In genomic region chr3:108338901-108339545, GRCh38 we compare ENCODE assay signal across 25 cellular contexts. TPM values are rescaled to one million over a fixed set of nuclear protein-coding genes. Genes with fewer than 3 reads are reported as not detected.
DNase-seq lines count a peak whose midpoint lies in the region; ATAC-seq and TF ChIP-seq lines count a peak whose summit lies in the region.
"Had no signal": no experiment of that assay in that cellular context is flagged by ENCODE, and none has a peak within 500 bp of the region (broad histone marks: within the 10 kb centered on the region; RNA-seq: fewer than 3 reads in every experiment).

No MANE protein-coding gene starts in this region.

- no peak overlapping the region for H3K4me3 Mint-ChIP-seq in glutamatergic neuron (ENCODE audit: unreplicated experiment)
- H3K4me3 Mint-ChIP-seq: stimulated activated memory B cell treated with anti-CD40 and anti-IgM and Interleukin-4, amounts not matched to agents 10 μg/mL and 1 μg/mL and 100 μg/mL, for 72 hours had no signal

- in situ Hi-C loops in ACHN (cut with HindIII; ENCODE audit: low pct_ligation_motif_present, low pct_unique_long_range_greater_than_20kb, low sequenced_read_pairs), result no loop called here

- H3K9me3 Mint-ChIP-seq in glutamatergic neuron (ENCODE audit: unreplicated experiment), result no peaks in the 10 kb centered on the region
- H3K9me3 Mint-ChIP-seq: stimulated activated memory B cell treated with anti-CD40 and anti-IgM and Interleukin-4, amounts not matched to agents 10 μg/mL and 1 μg/mL and 100 μg/mL, for 72 hours had no signal

- no peak for TF ChIP-seq CTCF in glutamatergic neuron (IDR thresholded peaks at IDR 0.05; ENCODE audit: partially characterized antibody, unreplicated experiment)
- TF ChIP-seq CTCF in esophagus squamous epithelium (IDR thresholded peaks at IDR 0.05), result no peak

- DNase-seq in ACHN, result peak; percentile 14
- DNase-seq in glutamatergic neuron, result no peak
- no peak for DNase-seq in esophagus squamous epithelium (lab: John Stamatoyannopoulos, UW)
- DNase-seq in COLO668 (lab: John Stamatoyannopoulos, UW; ENCODE audit: unreplicated experiment), result no peak
- no peak for DNase-seq in stimulated activated CD4-positive, alpha-beta T cell treated with anti-CD3 and anti-CD28 coated beads, Interleukin-4, amount 100 ng/mL, for 24 hours
- DNase-seq: activated CD8-positive, alpha-beta memory T cell treated with anti-CD3 and anti-CD28 coated beads, Interleukin-2, amount 50 U/mL, for 4 hours; activated effector memory CD4-positive, alpha-beta T cell treated with Interleukin-2 at 50 U/mL for 16 hours; DMS 273 treated with DMSO at 0.1 percent for 48 hours; dorsolateral prefrontal cortex; gastrocnemius medialis; left colon; NCI-H1694; NCI-H226; nucleus accumbens; stimulated activated CD4-positive, alpha-beta T cell treated with anti-CD3 and anti-CD28 coated beads, Interleukin-15, amount 100 ng/mL, for 24 hours; transverse colon had no signal

- H3K27ac Mint-ChIP-seq in glutamatergic neuron (ENCODE audit: unreplicated experiment), result no peak overlapping the region
- H3K27ac Mint-ChIP-seq: stimulated activated memory B cell treated with anti-CD40 and anti-IgM and Interleukin-4, amounts not matched to agents 10 μg/mL and 1 μg/mL and 100 μg/mL, for 72 hours had no signal

- H3K4me1 Mint-ChIP-seq in glutamatergic neuron (ENCODE audit: low read depth, unreplicated experiment), result no peaks in the 10 kb centered on the region

- H3K27ac ChIP-seq in esophagus squamous epithelium, result no peak overlapping the region
- H3K27ac ChIP-seq: BLaER1 treated with 17β-estradiol and CSF1 and Interleukin-3, amounts not matched to agents 10 nM and 100 nM; cardiac muscle cell; dorsolateral prefrontal cortex; epithelial cell of prostate; gastrocnemius medialis; SK-N-MC; transverse colon had no signal

- intact Hi-C loops in esophagus squamous epithelium (cut with DNase I), result no loop called here

- no peaks in the 10 kb centered on the region for H3K9me3 ChIP-seq in esophagus squamous epithelium
- H3K9me3 ChIP-seq: BLaER1 treated with 17β-estradiol and CSF1 and Interleukin-3, amounts not matched to agents 10 nM and 100 nM; gastrocnemius medialis; transverse colon had no signal

- no peaks in the 10 kb centered on the region for H3K4me1 ChIP-seq in esophagus squamous epithelium
- H3K4me1 ChIP-seq: gastrocnemius medialis, transverse colon had no signal

- no peaks in the 10 kb centered on the region for H3K27me3 ChIP-seq in esophagus squamous epithelium
- H3K27me3 ChIP-seq: BLaER1 treated with 17β-estradiol and CSF1 and Interleukin-3, amounts not matched to agents 10 nM and 100 nM; cardiac muscle cell; dorsolateral prefrontal cortex; gastrocnemius medialis; transverse colon had no signal

- TF ChIP-seq POLR2A in esophagus squamous epithelium (IDR thresholded peaks at IDR 0.05), result no peak

- peak; percentile 56 for ATAC-seq in GM19043 (IDR thresholded peaks at IDR 0.05; ENCODE audit: low read depth, unreplicated experiment)
- ATAC-seq in HG02678 (IDR thresholded peaks at IDR 0.05; ENCODE audit: unreplicated experiment), result peak; percentile 50
- ATAC-seq in HG03460 (IDR thresholded peaks at IDR 0.05; ENCODE audit: unreplicated experiment), result peak; percentile 56
- ATAC-seq: gastrocnemius medialis; left colon; stimulated activated memory B cell treated with anti-CD40 and anti-IgM and Interleukin-4, amounts not matched to agents 10 μg/mL and 1 μg/mL and 100 μg/mL, for 72 hours had no signal

- H3K36me3 Mint-ChIP-seq in glutamatergic neuron (ENCODE audit: unreplicated experiment), result no peaks in the 10 kb centered on the region
- H3K36me3 Mint-ChIP-seq: stimulated activated memory B cell treated with anti-CD40 and anti-IgM and Interleukin-4, amounts not matched to agents 10 μg/mL and 1 μg/mL and 100 μg/mL, for 72 hours had no signal

- no peaks in the 10 kb centered on the region for H3K27me3 Mint-ChIP-seq in glutamatergic neuron (ENCODE audit: unreplicated experiment)
- H3K27me3 Mint-ChIP-seq: stimulated activated memory B cell treated with anti-CD40 and anti-IgM and Interleukin-4, amounts not matched to agents 10 μg/mL and 1 μg/mL and 100 μg/mL, for 72 hours had no signal

- H3K4me3 ChIP-seq in esophagus squamous epithelium, result no peak overlapping the region
- H3K4me3 ChIP-seq: BLaER1 treated with 17β-estradiol and CSF1 and Interleukin-3, amounts not matched to agents 10 nM and 100 nM; cardiac muscle cell; dorsolateral prefrontal cortex; gastrocnemius medialis; SK-N-MC; transverse colon had no signal

- H3K36me3 ChIP-seq in esophagus squamous epithelium, result no peaks in the 10 kb centered on the region
- H3K36me3 ChIP-seq: BLaER1 treated with 17β-estradiol and CSF1 and Interleukin-3, amounts not matched to agents 10 nM and 100 nM; cardiac muscle cell; gastrocnemius medialis; transverse colon had no signal

RNA-seq across cellular contexts. Expression of gene HHLA2, which starts 42.7 kb away (rescaled TPM):
- not detected for total RNA-seq in glutamatergic neuron (ENCODE audit: unreplicated experiment)
- not detected for total RNA-seq in esophagus squamous epithelium
- total RNA-seq: MCF 10A had no signal
